In the genomic region with DNA sequence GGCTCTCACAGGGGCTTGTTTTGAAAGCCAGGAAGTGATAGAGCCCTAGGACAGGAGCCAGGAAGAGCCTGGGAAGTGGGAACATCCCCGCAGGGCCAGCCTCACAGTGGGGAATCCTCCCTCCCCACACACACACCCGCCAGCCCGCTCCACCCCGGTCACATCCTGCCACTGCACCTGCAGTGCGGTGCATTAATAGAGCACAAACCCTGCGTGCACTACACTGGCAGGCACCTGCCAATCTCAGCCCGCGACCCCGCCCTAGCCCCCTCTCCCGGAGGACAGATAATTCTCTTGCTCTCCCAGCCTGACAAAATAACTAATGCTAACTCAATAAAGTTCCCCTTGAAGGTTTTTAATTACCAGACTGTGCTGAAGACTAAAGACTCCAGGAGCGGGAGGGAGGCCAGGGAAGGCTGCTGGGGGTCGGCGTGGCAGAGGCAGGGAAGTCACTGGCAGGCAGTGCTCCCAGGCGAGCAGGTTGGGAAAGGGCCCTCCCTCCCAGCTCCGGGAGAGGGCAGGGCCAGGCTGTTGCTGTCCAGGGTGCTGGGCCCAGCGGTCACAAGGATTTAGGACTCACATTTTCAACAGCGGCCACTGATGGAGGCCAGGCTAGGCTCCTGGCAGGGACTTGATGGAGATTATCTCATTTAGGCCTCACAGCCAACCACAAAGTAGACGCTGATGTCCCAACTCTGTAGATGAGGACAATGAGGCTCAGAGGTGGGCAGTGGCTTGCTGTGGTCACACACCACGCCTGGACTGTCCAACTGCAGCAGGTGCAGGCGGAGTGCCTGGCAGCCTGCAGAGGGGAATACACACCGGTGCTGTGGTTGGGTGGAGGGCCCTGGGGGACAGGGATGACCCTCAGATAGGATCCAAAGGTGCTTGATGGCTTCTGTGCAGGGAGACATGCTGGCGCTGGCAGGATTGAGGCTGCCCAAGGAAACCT, we compare ENCODE assay signal across 8 cellular contexts. TPM values are rescaled to one million over a fixed set of nuclear protein-coding genes. Genes with fewer than 3 reads are reported as not detected.
DNase-seq lines count a peak whose midpoint lies in the region; ATAC-seq and TF ChIP-seq lines count a peak whose summit lies in the region.

No MANE protein-coding gene starts in this region.

- H3K36me3 Mint-ChIP-seq in GM23338 (ENCODE audit: low read depth): no peaks in the 10 kb centered on the region

- H3K9me3 Mint-ChIP-seq in GM23338: no peaks in the 10 kb centered on the region

- TF ChIP-seq CTCF in 22Rv1 (IDR thresholded peaks at IDR 0.05): no peak
- no peak for TF ChIP-seq CTCF in GM23338 (conservative IDR thresholded peaks at IDR 0.05; ENCODE audit: low read depth in 2 of 2)
- no peak for TF ChIP-seq CTCF in fibroblast of mammary gland (conservative IDR thresholded peaks at IDR 0.05; ENCODE audit: control insufficient read depth, insufficient read depth, low read depth, low read length)
- no peak for TF ChIP-seq CTCF in coronary artery (IDR thresholded peaks at IDR 0.05)

- H3K4me3 ChIP-seq in GM23338 (0 out of 2 replicates have a peak overlapping the region, but pooled peaks have one; percentile 20), fibroblast of mammary gland (ENCODE audit: control insufficient read depth, low read depth, low read length) (no peak overlapping the region), coronary artery (no peak overlapping the region)

- no peak overlapping the region for H3K27ac Mint-ChIP-seq in GM23338

- H3K4me1 Mint-ChIP-seq in GM23338: peaks cover 64% of the 10 kb centered on the region

- DNase-seq in GM23338 (ENCODE audit: low spot score) (peak; percentile 92), T follicular helper cell (ENCODE audit: low read depth) (peak; percentile 31), fibroblast of mammary gland (ENCODE audit: low read depth) (peak; percentile 31), stromal cell of bone marrow (ENCODE audit: low read depth) (peak; percentile 19), OCI-M2 (lab: John Stamatoyannopoulos, UW; ENCODE audit: unreplicated experiment) (no peak), coronary artery (ENCODE audit: low spot score) (no peak)

- H2AFZ ChIP-seq in GM23338: no peak overlapping the region

- H3K27me3 ChIP-seq in GM23338 (ENCODE audit: insufficient read depth): no peaks in the 10 kb centered on the region

- H3K9me2 ChIP-seq in GM23338 (ENCODE audit: insufficient read depth): no peaks in the 10 kb centered on the region

- peaks cover 39% of the 10 kb centered on the region for H3K27me3 Mint-ChIP-seq in GM23338 (ENCODE audit: insufficient read depth, low read depth, poor library complexity)

- H3K79me2 ChIP-seq in GM23338 (replicated peaks; ENCODE audit: insufficient read depth): no peaks in the 10 kb centered on the region

- H4K20me1 ChIP-seq in GM23338 (replicated peaks; ENCODE audit: insufficient read depth): peaks cover 7% of the 10 kb centered on the region; the same call in 1 of the 2 replicates

- 0 out of 2 replicates have a peak, but pooled peaks cover 4% of the 10 kb centered on the region for H3F3A ChIP-seq in GM23338 (replicated peaks; ENCODE audit: low read depth)

- peak overlapping the region; percentile 21; the same call in 1 of the 3 replicates for H3K4me3 Mint-ChIP-seq in GM23338

- H3K4me1 ChIP-seq in GM23338 (ENCODE audit: insufficient read depth): peaks cover 34% of the 10 kb centered on the region; the same call in 1 of the 2 replicates

- H3K27ac ChIP-seq in 22Rv1 (peak overlapping the region; percentile 42; the same call in 1 of the 2 replicates), GM23338 (ENCODE audit: low read depth) (no peak overlapping the region), coronary artery (no peak overlapping the region)

- H3K36me3 ChIP-seq in GM23338 (ENCODE audit: insufficient read depth): no peaks in the 10 kb centered on the region

- peak overlapping the region; percentile 52 for H3K4me2 ChIP-seq in GM23338

- peak; percentile 69 for ATAC-seq in GM23338
- ATAC-seq in HG03039 (IDR thresholded peaks at IDR 0.05; ENCODE audit: unreplicated experiment): no peak

TF ChIP-seq in GM23338, 12 proteins besides CTCF, POLR2A, EP300 and RAD21:
- TF ChIP-seq CREB1 (CRISPR knock-in tag; IDR thresholded peaks at IDR 0.05; ENCODE audit: low read depth) (no peak), REST (IDR thresholded peaks at IDR 0.05; ENCODE audit: unreplicated experiment) (peak; percentile 95)

RNA-seq across cellular contexts. Expression of gene TCF20, which starts 23.9 kb away (rescaled TPM):
- 57.5 and 68.7 TPM in 2 replicates for total RNA-seq in GM23338 (2014; rRNA removed; shearing (Covaris generic))
- polyA plus RNA-seq in GM23338 (2016; fragmentation: Nextera tagmentation; extraction: Ambion mirVana): 6.4 and 6.6 TPM in 2 replicates

Comparison
In these comparisons a context has a peak if more than half of its experiments do, and no peak if none do; other contexts are left out.
1. DNase-seq: peak in GM23338 (single experiment), T follicular helper cell (single experiment), fibroblast of mammary gland (single experiment) and stromal cell of bone marrow (single experiment); none in OCI-M2 (single experiment) and coronary artery (single experiment).